ENCODE assay signal across 33 cellular contexts in genomic region chr2:219615894-219616293, GRCh38. TPM values are rescaled to one million over a fixed set of nuclear protein-coding genes. Genes with fewer than 3 reads are reported as not detected.
"Had no signal": no experiment of that assay in that cellular context is flagged by ENCODE, and none has a peak within 500 bp of the region (broad histone marks: within the 10 kb centered on the region; RNA-seq: fewer than 3 reads in every experiment).

No MANE protein-coding gene starts in this region.

- ATAC-seq: activated CD4-positive, CD25-positive, alpha-beta regulatory T cell treated with anti-CD3 and anti-CD28 coated beads, Interleukin-2, amount 50 U/mL, for 24 hours; activated naive CD4-positive, alpha-beta T cell treated with anti-CD3 and anti-CD28 coated beads, Interleukin-2, amount 50 U/mL, for 72 hours; activated T-cell treated with anti-CD3 and anti-CD28 coated beads, Interleukin-2, amount 50 U/mL, for 4 hours; body of pancreas; Panc1; WTC11 had no signal

- H3K9me3 ChIP-seq: adrenal gland, body of pancreas, breast epithelium, MG63 had no signal

- H3K4me3 ChIP-seq: adrenal gland, body of pancreas, breast epithelium, MG63 had no signal

- H3K36me3 ChIP-seq: breast epithelium, MG63 had no signal

- DNase-seq: activated CD4-positive, alpha-beta memory T cell treated with anti-CD3 and anti-CD28 coated beads for 36 hours; activated CD4-positive, alpha-beta T cell treated with anti-CD3 and anti-CD28 coated beads for 4 hours; activated CD4-positive, alpha-beta T cell treated with anti-CD3 and anti-CD28 coated beads, Interleukin-2, amount 50 U/mL, for 1 hour; activated CD8-positive, alpha-beta memory T cell treated with anti-CD3 and anti-CD28 coated beads, Interleukin-2, amount 50 U/mL, for 4 hours; activated gamma-delta T cell treated with Interleukin-2 at 50 U/mL for 16 hours; activated naive CD4-positive, alpha-beta T cell treated with anti-CD3 and anti-CD28 coated beads for 36 hours; activated T-cell treated with anti-CD3 and anti-CD28 coated beads for 4 hours; activated T-cell treated with anti-CD3 and anti-CD28 coated beads, Interleukin-2, amount 50 U/mL, for 4 hours; adrenal gland; body of pancreas; caudate nucleus; Kasumi-1; KG1; MG63; NCI-H1048; NCI-H1105 treated with DMSO at 0.1 percent for 48 hours; NCI-H1436; NCI-H1694; NCI-H1930; NCI-H2081 treated with DMSO at 0.1 percent for 48 hours; NCI-H345; NCI-H524 treated with DMSO at 0.1 percent for 48 hours; RPMI8226 had no signal

- H3K27me3 ChIP-seq: adrenal gland, body of pancreas, breast epithelium, MG63 had no signal

- H3K9me3 Mint-ChIP-seq: activated CD4-positive, alpha-beta memory T cell treated with anti-CD3 and anti-CD28 coated beads for 36 hours; activated naive CD4-positive, alpha-beta T cell treated with anti-CD3 and anti-CD28 coated beads for 36 hours; activated naive CD4-positive, alpha-beta T cell treated with anti-CD3 and anti-CD28 coated beads, Interleukin-2, amount 50 U/mL, for 72 hours; activated T-cell treated with anti-CD3 and anti-CD28 coated beads, Interleukin-2, amount 50 U/mL, for 4 hours; activated T-helper 1 cell treated with anti-CD3 and anti-CD28 coated beads, Interleukin-12 subunit alpha, Interleukin-12 subunit beta, Interleukin-2, Interleukin-4 antibody, amounts not matched to agents 30 ng/mL and 10 ng/mL and 1 ng/mL, durations not matched to agents 14 hours and 24 hours and 36 hours; T-helper 1 cell treated with Interleukin-12 subunit alpha and Interleukin-12 subunit beta and Interleukin-4 antibody, amounts not matched to agents 30 μg/mL and 1 μg/mL, for 36 hours; T-helper 2 cell treated with Interferon-gamma antibody and Interleukin-4, amounts not matched to agents 5 μg/mL and 100 μg/mL, for 36 hours; WTC11 had no signal

- H3K4me1 ChIP-seq: adrenal gland, breast epithelium had no signal

- H3K4me1 Mint-ChIP-seq: WTC11 had no signal

- FAIRE-seq: astrocyte, TTC549 had no signal

- H3K4me3 Mint-ChIP-seq: activated CD4-positive, alpha-beta memory T cell treated with anti-CD3 and anti-CD28 coated beads for 36 hours; activated naive CD4-positive, alpha-beta T cell treated with anti-CD3 and anti-CD28 coated beads for 36 hours; activated T-cell treated with anti-CD3 and anti-CD28 coated beads, Interleukin-2, amount 50 U/mL, for 4 hours; activated T-helper 1 cell treated with anti-CD3 and anti-CD28 coated beads, Interleukin-12 subunit alpha, Interleukin-12 subunit beta, Interleukin-2, Interleukin-4 antibody, amounts not matched to agents 30 ng/mL and 10 ng/mL and 1 ng/mL, durations not matched to agents 14 hours and 24 hours and 36 hours; T-helper 1 cell treated with Interleukin-12 subunit alpha and Interleukin-12 subunit beta and Interleukin-4 antibody, amounts not matched to agents 30 μg/mL and 1 μg/mL, for 36 hours; T-helper 2 cell treated with Interferon-gamma antibody and Interleukin-4, amounts not matched to agents 5 μg/mL and 100 μg/mL, for 36 hours; WTC11 had no signal

- H3K27ac Mint-ChIP-seq: activated CD4-positive, alpha-beta memory T cell treated with anti-CD3 and anti-CD28 coated beads for 36 hours; activated naive CD4-positive, alpha-beta T cell treated with anti-CD3 and anti-CD28 coated beads for 36 hours; activated naive CD4-positive, alpha-beta T cell treated with anti-CD3 and anti-CD28 coated beads, Interleukin-2, amount 50 U/mL, for 72 hours; activated T-helper 1 cell treated with anti-CD3 and anti-CD28 coated beads, Interleukin-12 subunit alpha, Interleukin-12 subunit beta, Interleukin-2, Interleukin-4 antibody, amounts not matched to agents 30 ng/mL and 10 ng/mL and 1 ng/mL, durations not matched to agents 14 hours and 24 hours and 36 hours; T-helper 1 cell treated with Interleukin-12 subunit alpha and Interleukin-12 subunit beta and Interleukin-4 antibody, amounts not matched to agents 30 μg/mL and 1 μg/mL, for 36 hours; T-helper 2 cell treated with Interferon-gamma antibody and Interleukin-4, amounts not matched to agents 5 μg/mL and 100 μg/mL, for 36 hours; WTC11 had no signal

- H3K27ac ChIP-seq: adrenal gland, body of pancreas, breast epithelium had no signal

- H3K27me3 Mint-ChIP-seq: activated CD4-positive, alpha-beta memory T cell treated with anti-CD3 and anti-CD28 coated beads for 36 hours had no signal

RNA-seq across cellular contexts. Expression of gene SLC4A3, which starts 11.5 kb away (rescaled TPM):
- total RNA-seq: activated CD4-positive, alpha-beta memory T cell treated with anti-CD3 and anti-CD28 coated beads for 36 hours; activated naive CD4-positive, alpha-beta T cell treated with anti-CD3 and anti-CD28 coated beads for 36 hours; activated naive CD4-positive, alpha-beta T cell treated with anti-CD3 and anti-CD28 coated beads, Interleukin-2, amount 50 U/mL, for 72 hours; activated T-helper 1 cell treated with anti-CD3 and anti-CD28 coated beads, Interleukin-12 subunit alpha, Interleukin-12 subunit beta, Interleukin-2, Interleukin-4 antibody, amounts not matched to agents 30 ng/mL and 10 ng/mL and 1 ng/mL, durations not matched to agents 14 hours and 24 hours and 36 hours had no signal

RNA-seq across cellular contexts. Expression of gene INHA, which starts 43.8 kb away (rescaled TPM):
- total RNA-seq: activated CD4-positive, alpha-beta memory T cell treated with anti-CD3 and anti-CD28 coated beads for 36 hours; activated naive CD4-positive, alpha-beta T cell treated with anti-CD3 and anti-CD28 coated beads for 36 hours; activated T-cell treated with anti-CD3 and anti-CD28 coated beads, Interleukin-2, amount 50 U/mL, for 4 hours; activated T-helper 1 cell treated with anti-CD3 and anti-CD28 coated beads, Interleukin-12 subunit alpha, Interleukin-12 subunit beta, Interleukin-2, Interleukin-4 antibody, amounts not matched to agents 30 ng/mL and 10 ng/mL and 1 ng/mL, durations not matched to agents 14 hours and 24 hours and 36 hours had no signal
